32 cellular contexts compared by ENCODE assay signal in genomic region chr17:21505819-21506815, GRCh38.
"Had no signal": no experiment of that assay in that cellular context is flagged by ENCODE, and none has a peak within 500 bp of the region (broad histone marks: within the 10 kb centered on the region; RNA-seq: fewer than 3 reads in every experiment).

No MANE protein-coding gene starts in this region.

- H3K36me3 ChIP-seq: ascending aorta, breast epithelium, cardiac muscle cell, colonic mucosa, heart left ventricle, WERI-Rb-1 had no signal

- H3K4me3 ChIP-seq: ascending aorta, breast epithelium, cardiac muscle cell, colonic mucosa, heart left ventricle had no signal

- H3K4me3 Mint-ChIP-seq: activated B cell treated with CpG ODN at 0.5 μM for 24 hours; activated CD8-positive, alpha-beta T cell treated with anti-CD3 and anti-CD28 coated beads for 36 hours; activated naive CD4-positive, alpha-beta T cell treated with anti-CD3 and anti-CD28 coated beads, Interleukin-2, amount 10 ng/mL, durations not matched to agents 7 days and 5 days; activated naive CD8-positive, alpha-beta T cell treated with anti-CD3 and anti-CD28 coated beads, Interleukin-2, amount 10 ng/mL, durations not matched to agents 7 days and 5 days; activated T-cell treated with anti-CD3 and anti-CD28 coated beads, Interleukin-2, amount 50 U/mL, for 24 hours; activated T-cell treated with anti-CD3 and anti-CD28 coated beads, Interleukin-2, amount 50 U/mL, for 72 hours; brain; T-cell; T-helper 17 cell; T-helper 2 cell treated with Interferon-gamma antibody and Interleukin-4, amounts not matched to agents 5 μg/mL and 100 μg/mL, for 36 hours had no signal

- H3K9me3 Mint-ChIP-seq: activated B cell treated with CpG ODN at 0.5 μM for 24 hours; activated CD8-positive, alpha-beta T cell treated with anti-CD3 and anti-CD28 coated beads for 36 hours; activated naive CD4-positive, alpha-beta T cell treated with anti-CD3 and anti-CD28 coated beads, Interleukin-2, amount 10 ng/mL, durations not matched to agents 7 days and 5 days; activated naive CD4-positive, alpha-beta T cell treated with anti-CD3 and anti-CD28 coated beads, Interleukin-2, amount 50 U/mL, for 72 hours; activated naive CD8-positive, alpha-beta T cell treated with anti-CD3 and anti-CD28 coated beads, Interleukin-2, amount 10 ng/mL, durations not matched to agents 7 days and 5 days; activated T-cell treated with anti-CD3 and anti-CD28 coated beads, Interleukin-2, amount 50 U/mL, for 24 hours; activated T-cell treated with anti-CD3 and anti-CD28 coated beads, Interleukin-2, amount 50 U/mL, for 72 hours; brain; T-cell; T-helper 2 cell treated with Interferon-gamma antibody and Interleukin-4, amounts not matched to agents 5 μg/mL and 100 μg/mL, for 36 hours had no signal

- ATAC-seq: activated CD4-positive, CD25-positive, alpha-beta regulatory T cell treated with anti-CD3 and anti-CD28 coated beads, Interleukin-2, amount 50 U/mL, for 24 hours; activated CD8-positive, alpha-beta T cell treated with anti-CD3 and anti-CD28 coated beads for 36 hours; activated naive CD4-positive, alpha-beta T cell treated with anti-CD3 and anti-CD28 coated beads, Interleukin-2, amount 50 U/mL, for 72 hours; activated T-cell treated with anti-CD3 and anti-CD28 coated beads, Interleukin-2, amount 50 U/mL, for 72 hours; esophagus mucosa; heart left ventricle; T-cell; T-helper 17 cell had no signal

- H3K27ac Mint-ChIP-seq: activated B cell treated with CpG ODN at 0.5 μM for 24 hours; activated CD8-positive, alpha-beta T cell treated with anti-CD3 and anti-CD28 coated beads for 36 hours; activated naive CD4-positive, alpha-beta T cell treated with anti-CD3 and anti-CD28 coated beads, Interleukin-2, amount 10 ng/mL, durations not matched to agents 7 days and 5 days; activated naive CD4-positive, alpha-beta T cell treated with anti-CD3 and anti-CD28 coated beads, Interleukin-2, amount 50 U/mL, for 72 hours; activated naive CD8-positive, alpha-beta T cell treated with anti-CD3 and anti-CD28 coated beads, Interleukin-2, amount 10 ng/mL, durations not matched to agents 7 days and 5 days; activated T-cell treated with anti-CD3 and anti-CD28 coated beads, Interleukin-2, amount 50 U/mL, for 24 hours; activated T-cell treated with anti-CD3 and anti-CD28 coated beads, Interleukin-2, amount 50 U/mL, for 72 hours; brain; T-cell; T-helper 17 cell; T-helper 2 cell treated with Interferon-gamma antibody and Interleukin-4, amounts not matched to agents 5 μg/mL and 100 μg/mL, for 36 hours had no signal

- H3K4me1 ChIP-seq: ascending aorta, breast epithelium, colonic mucosa had no signal

- H3K27me3 ChIP-seq: ascending aorta, cardiac muscle cell, colonic mucosa had no signal

- H3K27ac ChIP-seq: ascending aorta, breast epithelium, cardiac muscle cell, colonic mucosa, heart left ventricle, WERI-Rb-1 had no signal

- H3K9me3 ChIP-seq: ascending aorta, breast epithelium, colonic mucosa, heart left ventricle had no signal

- H3K36me3 Mint-ChIP-seq: activated naive CD4-positive, alpha-beta T cell treated with anti-CD3 and anti-CD28 coated beads, Interleukin-2, amount 10 ng/mL, durations not matched to agents 7 days and 5 days; activated naive CD4-positive, alpha-beta T cell treated with anti-CD3 and anti-CD28 coated beads, Interleukin-2, amount 50 U/mL, for 72 hours; activated naive CD8-positive, alpha-beta T cell treated with anti-CD3 and anti-CD28 coated beads, Interleukin-2, amount 10 ng/mL, durations not matched to agents 7 days and 5 days; brain; T-cell had no signal

- DNase-seq: activated B cell treated with CpG ODN at 0.5 μM for 24 hours; activated CD4-positive, alpha-beta T cell treated with anti-CD3 and anti-CD28 coated beads for 48 hours; activated CD4-positive, alpha-beta T cell treated with anti-CD3 and anti-CD28 coated beads, Interleukin-2, amount 50 U/mL, for 1 hour; activated CD4-positive, alpha-beta T cell treated with anti-CD3 and anti-CD28 coated beads, Interleukin-2, amount 50 U/mL, for 48 hours; activated CD8-positive, alpha-beta memory T cell treated with anti-CD3 and anti-CD28 coated beads, Interleukin-2, amount 50 U/mL, for 48 hours; activated CD8-positive, alpha-beta T cell treated with anti-CD3 and anti-CD28 coated beads for 36 hours; activated gamma-delta T cell; activated naive CD4-positive, alpha-beta T cell; activated naive CD4-positive, alpha-beta T cell treated with anti-CD3 and anti-CD28 coated beads, Interleukin-2, amount 10 ng/mL, durations not matched to agents 7 days and 5 days; activated naive CD8-positive, alpha-beta T cell treated with anti-CD3 and anti-CD28 coated beads, Interleukin-2, amount 10 ng/mL, durations not matched to agents 7 days and 5 days; activated T-cell treated with anti-CD3 and anti-CD28 coated beads for 4 hours; activated T-cell treated with anti-CD3 and anti-CD28 coated beads, Interleukin-2, amount 50 U/mL, for 24 hours; activated T-cell treated with anti-CD3 and anti-CD28 coated beads, Interleukin-2, amount 50 U/mL, for 72 hours; central memory CD4-positive, alpha-beta T cell; cerebellar nuclear complex; colonic mucosa; effector CD8-positive, alpha-beta T cell; foreskin fibroblast; glutamatergic neuron; heart left ventricle; T-cell; T-helper 17 cell; T1000; WERI-Rb-1 had no signal
